In genomic region chr18:7144921-7145320, GRCh38 we compare ENCODE assay signal across 4 cellular contexts. TPM values are rescaled to one million over a fixed set of nuclear protein-coding genes. Genes with fewer than 3 reads are reported as not detected.
"Had no signal": no experiment of that assay in that cellular context is flagged by ENCODE, and none has a peak within 500 bp of the region (broad histone marks: within the 10 kb centered on the region; RNA-seq: fewer than 3 reads in every experiment).

No MANE protein-coding gene starts in this region.

RNA-seq across cellular contexts. Expression of gene LAMA1, which starts 27.3 kb away (rescaled TPM):
- total RNA-seq: OCI-LY7, PC-3, PC-9, Right ventricle myocardium inferior had no signal
